Comparison of ENCODE assay signal across 1 cellular context in genomic region chr11:102610198-102610597, GRCh38.
TF ChIP-seq lines count a peak whose summit lies in the region.

No MANE protein-coding gene starts in this region.

TF ChIP-seq in HCT116, 20 proteins besides CTCF, POLR2A, EP300 and RAD21 (continued from another document):
- TF ChIP-seq, protein P1, sequence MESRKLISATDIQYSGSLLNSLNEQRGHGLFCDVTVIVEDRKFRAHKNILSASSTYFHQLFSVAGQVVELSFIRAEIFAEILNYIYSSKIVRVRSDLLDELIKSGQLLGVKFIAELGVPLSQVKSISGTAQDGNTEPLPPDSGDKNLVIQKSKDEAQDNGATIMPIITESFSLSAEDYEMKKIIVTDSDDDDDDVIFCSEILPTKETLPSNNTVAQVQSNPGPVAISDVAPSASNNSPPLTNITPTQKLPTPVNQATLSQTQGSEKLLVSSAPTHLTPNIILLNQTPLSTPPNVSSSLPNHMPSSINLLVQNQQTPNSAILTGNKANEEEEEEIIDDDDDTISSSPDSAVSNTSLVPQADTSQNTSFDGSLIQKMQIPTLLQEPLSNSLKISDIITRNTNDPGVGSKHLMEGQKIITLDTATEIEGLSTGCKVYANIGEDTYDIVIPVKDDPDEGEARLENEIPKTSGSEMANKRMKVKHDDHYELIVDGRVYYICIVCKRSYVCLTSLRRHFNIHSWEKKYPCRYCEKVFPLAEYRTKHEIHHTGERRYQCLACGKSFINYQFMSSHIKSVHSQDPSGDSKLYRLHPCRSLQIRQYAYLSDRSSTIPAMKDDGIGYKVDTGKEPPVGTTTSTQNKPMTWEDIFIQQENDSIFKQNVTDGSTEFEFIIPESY (IDR thresholded peaks at IDR 0.05; ENCODE audit: extremely low read depth, insufficient replicate concordance, low read length), result no peak
- TF ChIP-seq POLR2AphosphoS5 (IDR thresholded peaks at IDR 0.05; ENCODE audit: low read depth, low read length), result no peak
- TF ChIP-seq SP1 (IDR thresholded peaks at IDR 0.05; ENCODE audit: low read depth), result no peak
- no peak for TF ChIP-seq EZH2 (IDR thresholded peaks at IDR 0.05)
- TF ChIP-seq, protein P2, sequence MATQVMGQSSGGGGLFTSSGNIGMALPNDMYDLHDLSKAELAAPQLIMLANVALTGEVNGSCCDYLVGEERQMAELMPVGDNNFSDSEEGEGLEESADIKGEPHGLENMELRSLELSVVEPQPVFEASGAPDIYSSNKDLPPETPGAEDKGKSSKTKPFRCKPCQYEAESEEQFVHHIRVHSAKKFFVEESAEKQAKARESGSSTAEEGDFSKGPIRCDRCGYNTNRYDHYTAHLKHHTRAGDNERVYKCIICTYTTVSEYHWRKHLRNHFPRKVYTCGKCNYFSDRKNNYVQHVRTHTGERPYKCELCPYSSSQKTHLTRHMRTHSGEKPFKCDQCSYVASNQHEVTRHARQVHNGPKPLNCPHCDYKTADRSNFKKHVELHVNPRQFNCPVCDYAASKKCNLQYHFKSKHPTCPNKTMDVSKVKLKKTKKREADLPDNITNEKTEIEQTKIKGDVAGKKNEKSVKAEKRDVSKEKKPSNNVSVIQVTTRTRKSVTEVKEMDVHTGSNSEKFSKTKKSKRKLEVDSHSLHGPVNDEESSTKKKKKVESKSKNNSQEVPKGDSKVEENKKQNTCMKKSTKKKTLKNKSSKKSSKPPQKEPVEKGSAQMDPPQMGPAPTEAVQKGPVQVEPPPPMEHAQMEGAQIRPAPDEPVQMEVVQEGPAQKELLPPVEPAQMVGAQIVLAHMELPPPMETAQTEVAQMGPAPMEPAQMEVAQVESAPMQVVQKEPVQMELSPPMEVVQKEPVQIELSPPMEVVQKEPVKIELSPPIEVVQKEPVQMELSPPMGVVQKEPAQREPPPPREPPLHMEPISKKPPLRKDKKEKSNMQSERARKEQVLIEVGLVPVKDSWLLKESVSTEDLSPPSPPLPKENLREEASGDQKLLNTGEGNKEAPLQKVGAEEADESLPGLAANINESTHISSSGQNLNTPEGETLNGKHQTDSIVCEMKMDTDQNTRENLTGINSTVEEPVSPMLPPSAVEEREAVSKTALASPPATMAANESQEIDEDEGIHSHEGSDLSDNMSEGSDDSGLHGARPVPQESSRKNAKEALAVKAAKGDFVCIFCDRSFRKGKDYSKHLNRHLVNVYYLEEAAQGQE (IDR thresholded peaks at IDR 0.05; ENCODE audit: low read depth), result no peak
